8 cellular contexts compared by ENCODE assay signal in genomic region chr14:77094672-77095284, GRCh38. TPM values are rescaled to one million over a fixed set of nuclear protein-coding genes. Genes with fewer than 3 reads are reported as not detected.
DNase-seq lines count a peak whose midpoint lies in the region; ATAC-seq and TF ChIP-seq lines count a peak whose summit lies in the region.

No MANE protein-coding gene starts in this region.

- H3K4ac ChIP-seq in mesenchymal stem cell (ENCODE audit: low read depth in 1 of 2, low read length in 2 of 2), result no peak overlapping the region

- H3K27ac Mint-ChIP-seq in activated CD4-positive, alpha-beta memory T cell treated with anti-CD3 and anti-CD28 coated beads, Interleukin-2, amount 10 ng/mL, durations not matched to agents 7 days and 5 days, result no peak overlapping the region

- DNase-seq in AML-193 (lab: John Stamatoyannopoulos, UW), result peak; percentile 73 to 76
- DNase-seq in HEK293T (ENCODE audit: extremely low spot score), result peak; percentile 61
- peak; percentile 85 for DNase-seq in NCI-H748 (lab: John Stamatoyannopoulos, UW; ENCODE audit: unreplicated experiment)
- DNase-seq in activated CD4-positive, alpha-beta memory T cell treated with anti-CD3 and anti-CD28 coated beads, Interleukin-2, amount 10 ng/mL, durations not matched to agents 7 days and 5 days, result peak; percentile 77
- peak; percentile 64 for DNase-seq in effector CD8-positive, alpha-beta T cell (lab: John Stamatoyannopoulos, UW)
- DNase-seq in mesenchymal stem cell, result peak; percentile 86
- DNase-seq in stimulated activated CD8-positive, alpha-beta memory T cell treated with anti-CD3 and anti-CD28 coated beads, Interleukin-2, amount 100 ng/mL, for 48 hours (ENCODE audit: low read depth in 2 of 2), result peak; percentile 52 to 67

- WGBS in mesenchymal stem cell, result 2% methylated on average over 5 of the region's 8 CpGs

- no peak overlapping the region for H3K18ac ChIP-seq in mesenchymal stem cell (ENCODE audit: low read depth in 1 of 2, low read length in 2 of 2)

- H3K23ac ChIP-seq in mesenchymal stem cell (ENCODE audit: low read length in 2 of 2), result no peak overlapping the region

- no peak overlapping the region for H3K4me2 ChIP-seq in mesenchymal stem cell (ENCODE audit: low read length, poor library complexity, severe bottlenecking)

- no peak overlapping the region for H2AFZ ChIP-seq in mesenchymal stem cell (ENCODE audit: low read depth, low read length)

- peaks cover 0 to 1% of the 10 kb centered on the region in 2 experiments for H3K27me3 ChIP-seq in mesenchymal stem cell (ENCODE audit: control insufficient read depth in 1 of 2, insufficient read depth in 1 of 2, low read length in 2 of 2)

- peaks cover 33% of the 10 kb centered on the region for H3K4me1 Mint-ChIP-seq in activated CD4-positive, alpha-beta memory T cell treated with anti-CD3 and anti-CD28 coated beads, Interleukin-2, amount 10 ng/mL, durations not matched to agents 7 days and 5 days

- no peak overlapping the region for H2BK5ac ChIP-seq in mesenchymal stem cell (ENCODE audit: low read depth, low read length, poor library complexity, severe bottlenecking)

- no peaks in the 10 kb centered on the region for H3K36me3 ChIP-seq in mesenchymal stem cell (ENCODE audit: control insufficient read depth in 1 of 2, insufficient read depth in 2 of 2, low read depth in 1 of 2, low read length in 2 of 2)

- POLR2A ChIA-PET in HEK293T (lab: Yijun Ruan, JAX), result no interaction called here
- POLR2A ChIA-PET in activated CD4-positive, alpha-beta memory T cell treated with anti-CD3 and anti-CD28 coated beads, Interleukin-2, amount 10 ng/mL, durations not matched to agents 7 days and 5 days (lab: Charles Lee), result interaction anchor here (1.0 kb wide), 1 partner anchor 222 kb away, joined by 3 read pairs; no protein-coding TSS in a partner anchor

- no peak overlapping the region for H3K27ac ChIP-seq in mesenchymal stem cell (ENCODE audit: low read length, poor library complexity, severe bottlenecking)

- no peak overlapping the region for H4K91ac ChIP-seq in mesenchymal stem cell (ENCODE audit: low read length)

- H3K4me1 ChIP-seq in mesenchymal stem cell (ENCODE audit: control insufficient read depth, insufficient read depth, low read depth, low read length), result peaks cover 5% of the 10 kb centered on the region

- no peak overlapping the region for H2AK5ac ChIP-seq in mesenchymal stem cell (ENCODE audit: low read length, severe bottlenecking)

- no peak for ATAC-seq in HG02571 (IDR thresholded peaks at IDR 0.05; ENCODE audit: unreplicated experiment)

- H3K9me3 Mint-ChIP-seq in activated CD4-positive, alpha-beta memory T cell treated with anti-CD3 and anti-CD28 coated beads, Interleukin-2, amount 10 ng/mL, durations not matched to agents 7 days and 5 days, result peaks cover 10% of the 10 kb centered on the region

- CTCF ChIA-PET in HEK293T (lab: Yijun Ruan, JAX), result interaction anchor here (0.6 to 3.0 kb wide), 7 partner anchors 9 to 223 kb away, joined by 3 to 17 read pairs (median 14); no protein-coding TSS in a partner anchor
- CTCF ChIA-PET in activated CD4-positive, alpha-beta memory T cell treated with anti-CD3 and anti-CD28 coated beads, Interleukin-2, amount 10 ng/mL, durations not matched to agents 7 days and 5 days (lab: Charles Lee), result interaction anchor here (0.9 to 9.5 kb wide), 15 partner anchors 9 to 282 kb away, joined by 3 to 145 read pairs (median 7); partner anchors contain the start of gene ANGEL1

- H3K14ac ChIP-seq in mesenchymal stem cell (ENCODE audit: low read length in 2 of 2), result no peak overlapping the region

- no peak overlapping the region for H3K4me3 ChIP-seq in mesenchymal stem cell (ENCODE audit: insufficient read depth in 1 of 2, low read depth in 1 of 2, low read length in 2 of 2)

- H3K9ac ChIP-seq in mesenchymal stem cell (ENCODE audit: low read length), result no peak overlapping the region

- no peak overlapping the region for H4K8ac ChIP-seq in mesenchymal stem cell (ENCODE audit: low read length)

- no peak overlapping the region for H2BK12ac ChIP-seq in mesenchymal stem cell (ENCODE audit: low read length in 2 of 2)

- no peak overlapping the region for H3K4me3 Mint-ChIP-seq in activated CD4-positive, alpha-beta memory T cell treated with anti-CD3 and anti-CD28 coated beads, Interleukin-2, amount 10 ng/mL, durations not matched to agents 7 days and 5 days

- peaks cover 3% of the 10 kb centered on the region for H3K27me3 Mint-ChIP-seq in activated CD4-positive, alpha-beta memory T cell treated with anti-CD3 and anti-CD28 coated beads, Interleukin-2, amount 10 ng/mL, durations not matched to agents 7 days and 5 days

- no peak overlapping the region for H2BK120ac ChIP-seq in mesenchymal stem cell (ENCODE audit: low read depth, low read length)

- H3K79me1 ChIP-seq in mesenchymal stem cell (replicated peaks; ENCODE audit: low read length, poor library complexity, severe bottlenecking), result peaks cover 11% of the 10 kb centered on the region

- H3K9me3 ChIP-seq in mesenchymal stem cell (ENCODE audit: control insufficient read depth, low read length), result peaks cover 3% of the 10 kb centered on the region

- no peak overlapping the region for H2BK15ac ChIP-seq in mesenchymal stem cell (ENCODE audit: low read depth, poor library complexity, severe bottlenecking)

- H3K36me3 Mint-ChIP-seq in activated CD4-positive, alpha-beta memory T cell treated with anti-CD3 and anti-CD28 coated beads, Interleukin-2, amount 10 ng/mL, durations not matched to agents 7 days and 5 days (ENCODE audit: low read depth), result peaks cover 2% of the 10 kb centered on the region

TF ChIP-seq in HEK293T, 16 proteins besides CTCF, POLR2A, EP300 and RAD21:
- peak; percentile 93 for TF ChIP-seq ZNF384 (IDR thresholded peaks at IDR 0.05)
- TF ChIP-seq NFRKB (IDR thresholded peaks at IDR 0.05), result no peak

RNA-seq across cellular contexts. Expression of gene CIPC, which starts 3.3 kb away (rescaled TPM):
- 10 to 100 TPM in 1 of 2 experiments, 1 to 10 TPM in 1; 9.6 to 12.8 TPM for total RNA-seq in activated CD4-positive, alpha-beta memory T cell treated with anti-CD3 and anti-CD28 coated beads, Interleukin-2, amount 10 ng/mL, durations not matched to agents 7 days and 5 days
- polyA plus RNA-seq in mesenchymal stem cell (2013, experiment 1 of 2), result 8.8 TPM
- 8.8 TPM for polyA plus RNA-seq in mesenchymal stem cell (2013, experiment 2 of 2)

RNA-seq across cellular contexts. Expression of gene ZDHHC22, which starts 46.8 kb away (rescaled TPM):
- total RNA-seq in activated CD4-positive, alpha-beta memory T cell treated with anti-CD3 and anti-CD28 coated beads, Interleukin-2, amount 10 ng/mL, durations not matched to agents 7 days and 5 days, result not detected
- polyA plus RNA-seq in mesenchymal stem cell (2013, experiment 1 of 2), result not detected
- polyA plus RNA-seq in mesenchymal stem cell (2013, experiment 2 of 2), result not detected
